1 cellular context compared by ENCODE assay signal in the genomic region with DNA sequence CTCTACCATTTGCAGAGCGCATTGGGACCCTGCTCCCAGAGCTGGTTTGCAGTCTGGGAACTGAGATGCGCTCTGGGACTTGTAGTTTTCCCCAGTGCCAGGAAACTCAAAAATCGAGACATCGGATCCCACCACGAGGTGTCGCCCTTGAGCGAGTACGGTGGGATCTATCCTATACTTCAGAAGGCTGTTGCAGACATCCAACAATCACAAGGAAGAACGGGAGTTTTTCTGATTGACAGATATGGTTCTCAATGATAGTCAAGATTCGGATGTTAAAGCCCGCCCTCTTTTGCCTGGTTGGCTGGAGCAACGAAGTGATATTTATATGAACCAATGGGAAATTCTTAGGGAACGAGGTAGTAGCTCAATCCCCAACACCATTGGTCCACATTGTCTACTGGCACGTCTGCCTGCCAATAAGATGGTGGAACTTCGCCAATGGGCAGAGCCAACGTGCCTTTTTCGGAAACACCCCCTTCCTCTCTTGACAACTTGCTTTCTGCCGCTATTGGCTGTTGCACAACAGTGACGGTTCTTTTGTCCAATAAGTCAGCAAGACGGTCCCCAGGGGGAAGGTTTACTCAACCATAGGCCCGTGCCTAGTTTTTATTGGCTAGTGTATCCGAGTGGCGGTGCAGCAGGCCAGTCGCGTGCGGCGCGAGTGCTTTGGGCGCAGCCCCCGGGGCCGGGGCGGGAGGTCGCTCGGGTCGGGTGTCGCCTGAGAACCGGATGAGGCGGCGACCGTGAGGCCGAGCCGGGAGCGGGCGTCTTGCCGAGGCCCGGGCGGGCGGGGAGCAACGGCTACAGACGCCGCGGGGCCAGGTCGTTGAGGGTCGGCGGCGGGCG.
A peak's percentile ranks its signal among the peaks of the same experiment; 100 is the strongest.
TF ChIP-seq lines count a peak whose summit lies in the region.

A gene (plus strand): TSS at position 724 of the 849 bp plus-strand sequence. CDS start 164 bp downstream, outside the sequence.

TF ChIP-seq in A549, 52 proteins besides CTCF, POLR2A, EP300 and RAD21 (continued from another document):
- TF ChIP-seq, protein P1, sequence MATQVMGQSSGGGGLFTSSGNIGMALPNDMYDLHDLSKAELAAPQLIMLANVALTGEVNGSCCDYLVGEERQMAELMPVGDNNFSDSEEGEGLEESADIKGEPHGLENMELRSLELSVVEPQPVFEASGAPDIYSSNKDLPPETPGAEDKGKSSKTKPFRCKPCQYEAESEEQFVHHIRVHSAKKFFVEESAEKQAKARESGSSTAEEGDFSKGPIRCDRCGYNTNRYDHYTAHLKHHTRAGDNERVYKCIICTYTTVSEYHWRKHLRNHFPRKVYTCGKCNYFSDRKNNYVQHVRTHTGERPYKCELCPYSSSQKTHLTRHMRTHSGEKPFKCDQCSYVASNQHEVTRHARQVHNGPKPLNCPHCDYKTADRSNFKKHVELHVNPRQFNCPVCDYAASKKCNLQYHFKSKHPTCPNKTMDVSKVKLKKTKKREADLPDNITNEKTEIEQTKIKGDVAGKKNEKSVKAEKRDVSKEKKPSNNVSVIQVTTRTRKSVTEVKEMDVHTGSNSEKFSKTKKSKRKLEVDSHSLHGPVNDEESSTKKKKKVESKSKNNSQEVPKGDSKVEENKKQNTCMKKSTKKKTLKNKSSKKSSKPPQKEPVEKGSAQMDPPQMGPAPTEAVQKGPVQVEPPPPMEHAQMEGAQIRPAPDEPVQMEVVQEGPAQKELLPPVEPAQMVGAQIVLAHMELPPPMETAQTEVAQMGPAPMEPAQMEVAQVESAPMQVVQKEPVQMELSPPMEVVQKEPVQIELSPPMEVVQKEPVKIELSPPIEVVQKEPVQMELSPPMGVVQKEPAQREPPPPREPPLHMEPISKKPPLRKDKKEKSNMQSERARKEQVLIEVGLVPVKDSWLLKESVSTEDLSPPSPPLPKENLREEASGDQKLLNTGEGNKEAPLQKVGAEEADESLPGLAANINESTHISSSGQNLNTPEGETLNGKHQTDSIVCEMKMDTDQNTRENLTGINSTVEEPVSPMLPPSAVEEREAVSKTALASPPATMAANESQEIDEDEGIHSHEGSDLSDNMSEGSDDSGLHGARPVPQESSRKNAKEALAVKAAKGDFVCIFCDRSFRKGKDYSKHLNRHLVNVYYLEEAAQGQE (IDR thresholded peaks at IDR 0.05) = no peak
- TF ChIP-seq, protein P2, sequence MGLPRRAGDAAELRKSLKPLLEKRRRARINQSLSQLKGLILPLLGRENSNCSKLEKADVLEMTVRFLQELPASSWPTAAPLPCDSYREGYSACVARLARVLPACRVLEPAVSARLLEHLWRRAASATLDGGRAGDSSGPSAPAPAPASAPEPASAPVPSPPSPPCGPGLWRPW (IDR thresholded peaks at IDR 0.05) = no peak
- TF ChIP-seq MAFK (IDR thresholded peaks at IDR 0.05; ENCODE audit: partially characterized antibody) (no peak), BHLHE40 (IDR thresholded peaks at IDR 0.05; ENCODE audit: low read depth, low read length) (peak; percentile 83), JUN (IDR thresholded peaks at IDR 0.05) (peak in 1 of 2 experiments; percentile 53; a peak in 1 of 5 replicates), EHMT2 (IDR thresholded peaks at IDR 0.05; ENCODE audit: low read depth) (no peak), RARB (CRISPR knock-in tag; IDR thresholded peaks at IDR 0.05) (no peak), RNF2 (IDR thresholded peaks at IDR 0.05; ENCODE audit: borderline replicate concordance, low read depth) (no peak), KDM5A (IDR thresholded peaks at IDR 0.05) (no peak), HOXB13 (CRISPR knock-in tag; IDR thresholded peaks at IDR 0.05; ENCODE audit: low read depth) (no peak), CBX2 (IDR thresholded peaks at IDR 0.05; ENCODE audit: borderline replicate concordance, low read depth) (no peak), ESRRA (IDR thresholded peaks at IDR 0.05; ENCODE audit: borderline replicate concordance, low read length) (no peak), RFX5 (IDR thresholded peaks at IDR 0.05) (no peak; the same call in 1 of the 2 replicates), CBX8 (IDR thresholded peaks at IDR 0.05) (no peak), NFE2L2 (conservative IDR thresholded peaks at IDR 0.05; ENCODE audit: low read length) (no peak), KDM1A (IDR thresholded peaks at IDR 0.05; ENCODE audit: low read depth) (no peak), GATA3 (IDR thresholded peaks at IDR 0.05; ENCODE audit: borderline replicate concordance) (no peak), ZNF302 (CRISPR knock-in tag; IDR thresholded peaks at IDR 0.05) (no peak), MAZ (IDR thresholded peaks at IDR 0.05; ENCODE audit: borderline replicate concordance, low read depth, low read length) (no peak), HOXB5 (CRISPR knock-in tag; IDR thresholded peaks at IDR 0.05) (no peak), PHF8 (IDR thresholded peaks at IDR 0.05; ENCODE audit: borderline replicate concordance, low read depth) (no peak), SMC3 (IDR thresholded peaks at IDR 0.05) (peak; percentile 75), TP53 (CRISPR knock-in tag; IDR thresholded peaks at IDR 0.05) (no peak), MYC (IDR thresholded peaks at IDR 0.05; ENCODE audit: borderline replicate concordance, low read length) (no peak), ZFP36 (IDR thresholded peaks at IDR 0.05; ENCODE audit: borderline replicate concordance, partially characterized antibody) (no peak), NR3C1 (IDR thresholded peaks at IDR 0.05) (no peak), FOSL2 (IDR thresholded peaks at IDR 0.05) (no peak), FOSL2 (CRISPR knock-in tag; IDR thresholded peaks at IDR 0.05) (no peak), SREBF2 (IDR thresholded peaks at IDR 0.05) (no peak), TFCP2L1 (CRISPR knock-in tag; IDR thresholded peaks at IDR 0.05) (no peak), JUNB (IDR thresholded peaks at IDR 0.05) (no peak), HDAC2 (IDR thresholded peaks at IDR 0.05) (no peak), FOSB (CRISPR knock-in tag; IDR thresholded peaks at IDR 0.05) (no peak), ZSCAN20 (CRISPR knock-in tag; IDR thresholded peaks at IDR 0.05) (no peak), CHD4 (IDR thresholded peaks at IDR 0.05; ENCODE audit: borderline replicate concordance) (no peak), HEYL (CRISPR knock-in tag; IDR thresholded peaks at IDR 0.05) (no peak)
- TF ChIP-seq, protein P3, sequence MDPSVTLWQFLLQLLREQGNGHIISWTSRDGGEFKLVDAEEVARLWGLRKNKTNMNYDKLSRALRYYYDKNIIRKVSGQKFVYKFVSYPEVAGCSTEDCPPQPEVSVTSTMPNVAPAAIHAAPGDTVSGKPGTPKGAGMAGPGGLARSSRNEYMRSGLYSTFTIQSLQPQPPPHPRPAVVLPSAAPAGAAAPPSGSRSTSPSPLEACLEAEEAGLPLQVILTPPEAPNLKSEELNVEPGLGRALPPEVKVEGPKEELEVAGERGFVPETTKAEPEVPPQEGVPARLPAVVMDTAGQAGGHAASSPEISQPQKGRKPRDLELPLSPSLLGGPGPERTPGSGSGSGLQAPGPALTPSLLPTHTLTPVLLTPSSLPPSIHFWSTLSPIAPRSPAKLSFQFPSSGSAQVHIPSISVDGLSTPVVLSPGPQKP (IDR thresholded peaks at IDR 0.05; ENCODE audit: low read depth, low read length) = no peak
- TF ChIP-seq, protein P4, sequence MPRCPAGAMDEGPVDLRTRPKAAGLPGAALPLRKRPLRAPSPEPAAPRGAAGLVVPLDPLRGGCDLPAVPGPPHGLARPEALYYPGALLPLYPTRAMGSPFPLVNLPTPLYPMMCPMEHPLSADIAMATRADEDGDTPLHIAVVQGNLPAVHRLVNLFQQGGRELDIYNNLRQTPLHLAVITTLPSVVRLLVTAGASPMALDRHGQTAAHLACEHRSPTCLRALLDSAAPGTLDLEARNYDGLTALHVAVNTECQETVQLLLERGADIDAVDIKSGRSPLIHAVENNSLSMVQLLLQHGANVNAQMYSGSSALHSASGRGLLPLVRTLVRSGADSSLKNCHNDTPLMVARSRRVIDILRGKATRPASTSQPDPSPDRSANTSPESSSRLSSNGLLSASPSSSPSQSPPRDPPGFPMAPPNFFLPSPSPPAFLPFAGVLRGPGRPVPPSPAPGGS (IDR thresholded peaks at IDR 0.05) = 0 out of 3 replicates have a peak, but pooled peaks have one; percentile 42
- TF ChIP-seq, protein P5, sequence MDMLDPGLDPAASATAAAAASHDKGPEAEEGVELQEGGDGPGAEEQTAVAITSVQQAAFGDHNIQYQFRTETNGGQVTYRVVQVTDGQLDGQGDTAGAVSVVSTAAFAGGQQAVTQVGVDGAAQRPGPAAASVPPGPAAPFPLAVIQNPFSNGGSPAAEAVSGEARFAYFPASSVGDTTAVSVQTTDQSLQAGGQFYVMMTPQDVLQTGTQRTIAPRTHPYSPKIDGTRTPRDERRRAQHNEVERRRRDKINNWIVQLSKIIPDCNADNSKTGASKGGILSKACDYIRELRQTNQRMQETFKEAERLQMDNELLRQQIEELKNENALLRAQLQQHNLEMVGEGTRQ (IDR thresholded peaks at IDR 0.05) = no peak
- TF ChIP-seq, protein P6, sequence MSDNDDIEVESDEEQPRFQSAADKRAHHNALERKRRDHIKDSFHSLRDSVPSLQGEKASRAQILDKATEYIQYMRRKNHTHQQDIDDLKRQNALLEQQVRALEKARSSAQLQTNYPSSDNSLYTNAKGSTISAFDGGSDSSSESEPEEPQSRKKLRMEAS (IDR thresholded peaks at IDR 0.05) = peak; percentile 26; the same call in 1 of the 2 replicates
